Comparison of ENCODE assay signal across 26 cellular contexts in the genomic region with DNA sequence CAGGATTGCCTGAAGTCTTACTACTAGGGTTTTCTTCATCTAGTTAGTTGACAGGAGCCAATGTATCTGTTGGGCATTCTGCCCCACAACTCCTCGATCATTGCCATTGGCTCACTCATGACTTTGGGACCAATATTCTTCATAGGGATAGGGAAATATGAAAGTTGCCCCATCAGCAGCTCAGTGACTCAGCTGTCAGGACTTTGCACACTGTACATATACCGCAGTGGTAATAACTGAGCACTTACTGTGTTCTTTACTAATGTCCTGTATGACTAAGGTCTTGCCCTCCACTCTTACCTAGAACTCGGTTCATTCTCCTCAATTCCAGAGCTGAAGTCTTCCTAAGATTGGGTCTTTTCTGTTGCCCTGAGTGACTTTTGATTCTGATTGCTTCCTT. TPM values are rescaled to one million over a fixed set of nuclear protein-coding genes. Genes with fewer than 3 reads are reported as not detected.
DNase-seq lines count a peak whose midpoint lies in the region; ATAC-seq and TF ChIP-seq lines count a peak whose summit lies in the region.
"Had no signal": no experiment of that assay in that cellular context is flagged by ENCODE, and none has a peak within 500 bp of the region (broad histone marks: within the 10 kb centered on the region; RNA-seq: fewer than 3 reads in every experiment).

No MANE protein-coding gene starts in this region.

- no peaks in the 10 kb centered on the region for H3K4me1 ChIP-seq in foreskin keratinocyte

- ATAC-seq in foreskin keratinocyte: peak; percentile 66
- ATAC-seq in GM21619 (IDR thresholded peaks at IDR 0.05; ENCODE audit: unreplicated experiment): no peak
- ATAC-seq in GM21515 (IDR thresholded peaks at IDR 0.05; ENCODE audit: unreplicated experiment): no peak

- TF ChIP-seq CTCF in foreskin keratinocyte (conservative IDR thresholded peaks at IDR 0.05): no peak

- H3K27ac ChIP-seq in foreskin keratinocyte: no peak overlapping the region
- H3K27ac ChIP-seq: KMS-11 had no signal

- peak; percentile 4 for DNase-seq in EL
- DNase-seq in M059J (ENCODE audit: low read depth): peak; percentile 9
- DNase-seq in amniotic epithelial cell (ENCODE audit: low read depth): peak; percentile 1
- DNase-seq in foreskin keratinocyte: peak in 1 of 2 donors; percentile 25
- DNase-seq in NCI-H2029 (lab: John Stamatoyannopoulos, UW): no peak
- no peak for DNase-seq in NCI-H774 (lab: John Stamatoyannopoulos, UW)
- DNase-seq: DMS153, DND-41, HCEC 1CT, NCI-H1092, NCI-H1417 treated with DMSO at 0.1 percent for 48 hours, NCI-H1694 treated with DMSO at 0.1 percent for 48 hours, NCI-H2081 treated with DMSO at 0.1 percent for 48 hours, NCI-H2171, NCI-H345, NCI-H510A treated with DMSO at 0.1 percent for 48 hours, SHP77 had no signal

- no peaks in the 10 kb centered on the region for H3K27me3 ChIP-seq in foreskin keratinocyte

RNA-seq across cellular contexts. Expression of gene PGR, which starts 46.8 kb away (rescaled TPM):
- total RNA-seq in M059J (2014; rRNA removed; shearing (Covaris generic)): not detected in 2 replicates
- 0.04 and 0.27 TPM in 2 replicates for total RNA-seq in foreskin keratinocyte
- polyA plus RNA-seq in foreskin keratinocyte: under 0.01 and 0.03 TPM in 2 replicates
- total RNA-seq: A172, G401, RPMI7951, SK-MEL-5 had no signal
- polyA plus RNA-seq: BJ, IgD-negative memory B cell had no signal

Comparison
In these comparisons a context has a peak if more than half of its experiments do, and no peak if none do; other contexts are left out.
1. DNase-seq: peak in EL (single experiment), M059J (single experiment) and amniotic epithelial cell (single experiment); none in NCI-H2029 (single experiment) and NCI-H774 (single experiment).